18 cellular contexts compared by ENCODE assay signal in the genomic region with DNA sequence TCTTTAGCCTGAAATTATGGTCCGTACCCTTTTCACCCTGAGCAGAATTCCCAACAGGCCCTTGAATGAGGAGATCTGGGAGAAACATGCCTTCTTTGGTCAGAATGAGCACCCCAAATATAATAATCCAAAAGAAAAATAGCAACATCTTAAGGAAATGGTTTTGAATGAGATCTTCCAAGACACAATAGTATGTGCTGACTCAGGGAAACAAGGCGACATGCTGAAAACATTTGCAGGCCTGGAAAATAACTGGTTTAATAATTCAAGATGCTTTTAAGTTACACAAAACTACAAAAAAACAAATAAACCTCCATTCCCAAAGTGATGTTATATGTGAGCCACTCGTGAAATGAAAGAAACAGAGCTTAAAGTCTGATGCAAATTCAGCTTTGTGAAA.
DNase-seq lines count a peak whose midpoint lies in the region; ATAC-seq, FAIRE-seq and TF ChIP-seq lines count a peak whose summit lies in the region.
"Had no signal": no experiment of that assay in that cellular context is flagged by ENCODE, and none has a peak within 500 bp of the region (broad histone marks: within the 10 kb centered on the region; RNA-seq: fewer than 3 reads in every experiment).

No MANE protein-coding gene starts in this region.

- BruUV-seq in Caco-2 (replicated peaks; lab: Mats Ljungman, UMichigan): no TSS peak

- H3K4me1 ChIP-seq in Caco-2 (peaks cover 41% of the 10 kb centered on the region), astrocyte (ENCODE audit: insufficient read depth, low read length) (no peaks in the 10 kb centered on the region), hepatocyte (ENCODE audit: insufficient read depth) (peaks cover 36% of the 10 kb centered on the region)

- H3K4me3 Mint-ChIP-seq in Caco-2 (ENCODE audit: unreplicated experiment) (no peak overlapping the region), astrocyte (ENCODE audit: unreplicated experiment) (no peak overlapping the region), progenitor cell of endocrine pancreas (ENCODE audit: low read depth) (no peak overlapping the region)
- H3K4me3 Mint-ChIP-seq in naive thymus-derived CD8-positive, alpha-beta T cell: no peak overlapping the region
- H3K4me3 Mint-ChIP-seq: IgD-negative memory B cell had no signal

- H3K79me2 ChIP-seq in astrocyte (ENCODE audit: insufficient read depth, low read length) (no peaks in the 10 kb centered on the region), hepatocyte (no peaks in the 10 kb centered on the region)

- H3K36me3 Mint-ChIP-seq in Caco-2 (ENCODE audit: insufficient read depth, unreplicated experiment) (no peaks in the 10 kb centered on the region), astrocyte (ENCODE audit: low read depth, unreplicated experiment) (no peaks in the 10 kb centered on the region), progenitor cell of endocrine pancreas (ENCODE audit: insufficient read depth) (no peaks in the 10 kb centered on the region)
- H3K36me3 Mint-ChIP-seq in naive thymus-derived CD8-positive, alpha-beta T cell: no peaks in the 10 kb centered on the region
- H3K36me3 Mint-ChIP-seq: IgD-negative memory B cell had no signal

- peaks cover 33% of the 10 kb centered on the region for H3K4me1 Mint-ChIP-seq in Caco-2 (ENCODE audit: low read depth, unreplicated experiment)
- peaks cover 21% of the 10 kb centered on the region for H3K4me1 Mint-ChIP-seq in astrocyte (ENCODE audit: low read depth, unreplicated experiment)
- H3K4me1 Mint-ChIP-seq in progenitor cell of endocrine pancreas (ENCODE audit: low read depth): peaks cover 39% of the 10 kb centered on the region
- no peaks in the 10 kb centered on the region for H3K4me1 Mint-ChIP-seq in naive thymus-derived CD8-positive, alpha-beta T cell
- H3K4me1 Mint-ChIP-seq: IgD-negative memory B cell had no signal

- no peak for TF ChIP-seq CTCF in Caco-2 (IDR thresholded peaks at IDR 0.05; ENCODE audit: insufficient read depth in 1 of 2, low read depth in 1 of 2, low read length in 1 of 2, severe bottlenecking in 1 of 2, unreplicated experiment in 1 of 2)
- TF ChIP-seq CTCF in astrocyte (IDR thresholded peaks at IDR 0.05; ENCODE audit: insufficient read depth, low read depth, low read length): no peak
- TF ChIP-seq CTCF in hepatocyte (IDR thresholded peaks at IDR 0.05; ENCODE audit: poor library complexity): no peak
- no peak for TF ChIP-seq CTCF in progenitor cell of endocrine pancreas (IDR thresholded peaks at IDR 0.05; ENCODE audit: unreplicated experiment)
- TF ChIP-seq CTCF in coronary artery (IDR thresholded peaks at IDR 0.05): no peak

- H3K9me2 ChIP-seq in hepatocyte (replicated peaks; ENCODE audit: insufficient read depth): no peaks in the 10 kb centered on the region

- POLR2A ChIA-PET in Caco-2 (lab: Charles Lee): no interaction called here
- POLR2A ChIA-PET in naive thymus-derived CD8-positive, alpha-beta T cell (lab: Charles Lee): no interaction called here

- H3K27me3 Mint-ChIP-seq in Caco-2 (ENCODE audit: insufficient read depth, unreplicated experiment) (no peaks in the 10 kb centered on the region), astrocyte (ENCODE audit: low read depth, unreplicated experiment) (peaks cover 2% of the 10 kb centered on the region), progenitor cell of endocrine pancreas (no peaks in the 10 kb centered on the region)
- H3K27me3 Mint-ChIP-seq in naive thymus-derived CD8-positive, alpha-beta T cell: peaks cover 0 to 4% (median 0%) of the 10 kb centered on the region in 5 donors
- H3K27me3 Mint-ChIP-seq: IgD-negative memory B cell had no signal

- no peak for FAIRE-seq in astrocyte (lab: Jason Lieb, UNC)
- FAIRE-seq: GM12891, GM18507 had no signal

- H3K36me3 ChIP-seq in Caco-2 (ENCODE audit: control insufficient read depth, insufficient read depth, low read length): no peaks in the 10 kb centered on the region
- H3K36me3 ChIP-seq in astrocyte (ENCODE audit: insufficient read depth, low read length): no peaks in the 10 kb centered on the region
- H3K36me3 ChIP-seq in hepatocyte (replicated peaks; ENCODE audit: insufficient read depth, low read depth): no peaks in the 10 kb centered on the region

- H3K27ac Mint-ChIP-seq in Caco-2 (ENCODE audit: unreplicated experiment) (peak overlapping the region; percentile 67), astrocyte (ENCODE audit: unreplicated experiment) (peak overlapping the region; percentile 58), progenitor cell of endocrine pancreas (peak overlapping the region; percentile 79)
- H3K27ac Mint-ChIP-seq in naive thymus-derived CD8-positive, alpha-beta T cell: no peak overlapping the region
- H3K27ac Mint-ChIP-seq: IgD-negative memory B cell had no signal

- H3K4me3 ChIP-seq in Caco-2 (ENCODE audit: low read depth, low read length): no peak overlapping the region
- H3K4me3 ChIP-seq in astrocyte (ENCODE audit: insufficient read depth, low read depth, low read length): no peak overlapping the region
- no peak overlapping the region for H3K4me3 ChIP-seq in hepatocyte
- H3K4me3 ChIP-seq in coronary artery: no peak overlapping the region

- H3K27me3 ChIP-seq in Caco-2 (replicated peaks; ENCODE audit: control insufficient read depth, insufficient read depth, low read length) (no peaks in the 10 kb centered on the region), astrocyte (ENCODE audit: insufficient read depth, low read length) (no peaks in the 10 kb centered on the region), hepatocyte (no peaks in the 10 kb centered on the region)

- DNase-seq in Caco-2 (no peak), astrocyte (ENCODE audit: low read depth) (no peak), hepatocyte (ENCODE audit: low spot score) (no peak), progenitor cell of endocrine pancreas (ENCODE audit: low spot score, unreplicated experiment) (no peak), coronary artery (ENCODE audit: low spot score) (no peak)
- no peak for DNase-seq in naive thymus-derived CD8-positive, alpha-beta T cell
- DNase-seq: C1 segment of cervical spinal cord, GF-D8, NCI-H1105, NCI-H1930, NCI-H2171, NCI-H446 treated with DMSO at 0.1 percent for 48 hours, OCI-M1, RPMI8226 had no signal

- WGBS in hepatocyte (ENCODE audit: low lambda C conversion rate, missing lambda C conversion rate): 55% methylated on average over 3 of the region's 3 CpGs

- no peak overlapping the region for H3K9ac ChIP-seq in astrocyte (ENCODE audit: low read length)

- no peaks in the 10 kb centered on the region for H4K20me1 ChIP-seq in astrocyte (ENCODE audit: insufficient read depth, low read length)
- no peaks in the 10 kb centered on the region for H4K20me1 ChIP-seq in hepatocyte (ENCODE audit: insufficient read depth, poor library complexity, severe bottlenecking)

- H2AFZ ChIP-seq in astrocyte (ENCODE audit: low read depth, low read length) (no peak overlapping the region), hepatocyte (peak overlapping the region; percentile 5)

- H3K9me3 Mint-ChIP-seq in Caco-2 (ENCODE audit: unreplicated experiment) (peaks cover 11% of the 10 kb centered on the region), astrocyte (ENCODE audit: unreplicated experiment) (no peaks in the 10 kb centered on the region), progenitor cell of endocrine pancreas (ENCODE audit: low read depth) (no peaks in the 10 kb centered on the region)
- peaks cover 0 to 21% (median 2%) of the 10 kb centered on the region in 9 donors for H3K9me3 Mint-ChIP-seq in naive thymus-derived CD8-positive, alpha-beta T cell

- intact Hi-C loops in Caco-2 (cut with micrococcal nuclease; ENCODE audit: unreplicated experiment): no loop called here

- no peak for ATAC-seq in HG03159 (IDR thresholded peaks at IDR 0.05; ENCODE audit: unreplicated experiment)
- no peak for ATAC-seq in naive thymus-derived CD8-positive, alpha-beta T cell

- CTCF ChIA-PET in Caco-2 (lab: Charles Lee): interaction anchor here (0.6 kb wide), 1 partner anchor 335 kb away, joined by 3 read pairs; no protein-coding TSS in a partner anchor

- no peak overlapping the region for H3K4me2 ChIP-seq in astrocyte (ENCODE audit: low read length)
- H3K4me2 ChIP-seq in hepatocyte: peak overlapping the region; percentile 56

- H3K27ac ChIP-seq in astrocyte (ENCODE audit: low read depth, low read length) (no peak overlapping the region), hepatocyte (peak overlapping the region; percentile 51), coronary artery (no peak overlapping the region)

- H3K9me3 ChIP-seq in Caco-2: no peaks in the 10 kb centered on the region
- no peaks in the 10 kb centered on the region for H3K9me3 ChIP-seq in astrocyte (ENCODE audit: insufficient read depth, low read depth, low read length)
- no peaks in the 10 kb centered on the region for H3K9me3 ChIP-seq in hepatocyte (ENCODE audit: low read depth)

Comparison
In these comparisons a context has a peak if more than half of its experiments do, and no peak if none do; other contexts are left out.
1. H3K27ac Mint-ChIP-seq: peak in Caco-2 (single experiment), astrocyte (single experiment) and progenitor cell of endocrine pancreas (single experiment); none in naive thymus-derived CD8-positive, alpha-beta T cell (0 of 10).